34 cellular contexts compared by ENCODE assay signal in genomic region chr5:130331332-130331731, GRCh38.
"Had no signal": no experiment of that assay in that cellular context is flagged by ENCODE, and none has a peak within 500 bp of the region (broad histone marks: within the 10 kb centered on the region; RNA-seq: fewer than 3 reads in every experiment).

No MANE protein-coding gene starts in this region.

- H3K9me3 ChIP-seq: adrenal gland, gastroesophageal sphincter had no signal

- DNase-seq: activated CD4-positive, alpha-beta memory T cell treated with anti-CD3 and anti-CD28 coated beads for 36 hours; activated CD4-positive, alpha-beta T cell treated with anti-CD3 and anti-CD28 coated beads for 36 hours; activated CD4-positive, alpha-beta T cell treated with anti-CD3 and anti-CD28 coated beads, Interleukin-2, amount 10 ng/mL, durations not matched to agents 24 days and 14 days; activated CD4-positive, CD25-positive, alpha-beta regulatory T cell; activated CD4-positive, CD25-positive, alpha-beta regulatory T cell treated with anti-CD3 and anti-CD28 coated beads, Interleukin-2, amount 50 U/mL, for 72 hours; activated CD8-positive, alpha-beta memory T cell treated with anti-CD3 and anti-CD28 coated beads, Interleukin-2, amount 10 ng/mL, durations not matched to agents 7 days and 5 days; activated CD8-positive, alpha-beta memory T cell treated with anti-CD3 and anti-CD28 coated beads, Interleukin-2, amount 50 U/mL, for 4 hours; activated CD8-positive, alpha-beta T cell treated with anti-CD3 and anti-CD28 coated beads, Interleukin-2, amount 10 ng/mL, durations not matched to agents 7 days and 5 days; activated effector memory CD4-positive, alpha-beta T cell treated with anti-CD3 and anti-CD28 coated beads, Interleukin-2, amount 50 U/mL, for 16 hours; activated naive CD4-positive, alpha-beta T cell treated with anti-CD3 and anti-CD28 coated beads for 36 hours; activated naive CD8-positive, alpha-beta T cell treated with anti-CD3 and anti-CD28 coated beads for 36 hours; activated naive CD8-positive, alpha-beta T cell treated with anti-CD3 and anti-CD28 coated beads, Interleukin-2, amount 50 U/mL, for 24 hours; activated T-cell treated with anti-CD3 and anti-CD28 coated beads, Interleukin-2, amount 50 U/mL, for 1 hour; activated T-cell treated with anti-CD3 and anti-CD28 coated beads, Interleukin-2, amount 50 U/mL, for 48 hours; adrenal gland; amygdala; aorta; body of pancreas; caudate nucleus; cortex of kidney; dermis blood vessel endothelial cell; effector CD4-positive, alpha-beta T cell; effector memory CD8-positive, alpha-beta T cell; erythroblast; esophagus squamous epithelium; foreskin melanocyte; heart right ventricle; T1000 had no signal

- H3K36me3 Mint-ChIP-seq: activated CD4-positive, alpha-beta memory T cell treated with anti-CD3 and anti-CD28 coated beads for 36 hours; activated CD8-positive, alpha-beta memory T cell treated with anti-CD3 and anti-CD28 coated beads, Interleukin-2, amount 10 ng/mL, durations not matched to agents 7 days and 5 days; activated naive CD4-positive, alpha-beta T cell treated with anti-CD3 and anti-CD28 coated beads, Interleukin-2, amount 50 U/mL, for 24 hours; activated naive CD8-positive, alpha-beta T cell treated with anti-CD3 and anti-CD28 coated beads for 36 hours had no signal

- H3K9me3 Mint-ChIP-seq: activated CD4-positive, alpha-beta memory T cell treated with anti-CD3 and anti-CD28 coated beads for 36 hours; activated CD4-positive, alpha-beta T cell treated with anti-CD3 and anti-CD28 coated beads, Interleukin-2, amount 10 ng/mL, durations not matched to agents 24 days and 14 days; activated naive CD4-positive, alpha-beta T cell treated with anti-CD3 and anti-CD28 coated beads for 36 hours; activated naive CD8-positive, alpha-beta T cell treated with anti-CD3 and anti-CD28 coated beads for 36 hours; activated T-helper 1 cell treated with anti-CD3 and anti-CD28 coated beads, Interleukin-12 subunit alpha, Interleukin-12 subunit beta, Interleukin-2, Interleukin-4 antibody, amounts not matched to agents 30 ng/mL and 10 ng/mL and 1 ng/mL, durations not matched to agents 14 hours and 24 hours and 36 hours; activated T-helper 2 cell treated with anti-CD3 and anti-CD28 coated beads, Interferon-gamma antibody, Interleukin-2, Interleukin-4, amounts not matched to agents 10 μg/mL and 5 μg/mL and 100 μg/mL, durations not matched to agents 14 hours and 24 hours and 36 hours; T-helper 2 cell treated with Interferon-gamma antibody and Interleukin-4, amounts not matched to agents 5 μg/mL and 100 μg/mL, for 36 hours had no signal

- H3K27me3 ChIP-seq: adrenal gland, body of pancreas, esophagus squamous epithelium, gastroesophageal sphincter, heart right ventricle, hepatocyte had no signal

- H3K79me2 ChIP-seq: hepatocyte had no signal

- H3K4me3 ChIP-seq: adrenal gland, body of pancreas, esophagus squamous epithelium, gastroesophageal sphincter, heart right ventricle, hepatocyte had no signal

- H3K4me2 ChIP-seq: hepatocyte had no signal

- H3K27ac Mint-ChIP-seq: activated CD4-positive, alpha-beta memory T cell treated with anti-CD3 and anti-CD28 coated beads for 36 hours; activated CD4-positive, alpha-beta T cell treated with anti-CD3 and anti-CD28 coated beads for 36 hours; activated CD4-positive, alpha-beta T cell treated with anti-CD3 and anti-CD28 coated beads, Interleukin-2, amount 10 ng/mL, durations not matched to agents 24 days and 14 days; activated CD8-positive, alpha-beta memory T cell treated with anti-CD3 and anti-CD28 coated beads, Interleukin-2, amount 10 ng/mL, durations not matched to agents 7 days and 5 days; activated CD8-positive, alpha-beta T cell treated with anti-CD3 and anti-CD28 coated beads, Interleukin-2, amount 10 ng/mL, durations not matched to agents 7 days and 5 days; activated naive CD4-positive, alpha-beta T cell treated with anti-CD3 and anti-CD28 coated beads for 36 hours; activated naive CD4-positive, alpha-beta T cell treated with anti-CD3 and anti-CD28 coated beads, Interleukin-2, amount 50 U/mL, for 24 hours; activated naive CD8-positive, alpha-beta T cell treated with anti-CD3 and anti-CD28 coated beads for 36 hours; activated naive CD8-positive, alpha-beta T cell treated with anti-CD3 and anti-CD28 coated beads, Interleukin-2, amount 50 U/mL, for 24 hours; activated T-helper 1 cell treated with anti-CD3 and anti-CD28 coated beads, Interleukin-12 subunit alpha, Interleukin-12 subunit beta, Interleukin-2, Interleukin-4 antibody, amounts not matched to agents 30 ng/mL and 10 ng/mL and 1 ng/mL, durations not matched to agents 14 hours and 24 hours and 36 hours; activated T-helper 2 cell treated with anti-CD3 and anti-CD28 coated beads, Interferon-gamma antibody, Interleukin-2, Interleukin-4, amounts not matched to agents 10 μg/mL and 5 μg/mL and 100 μg/mL, durations not matched to agents 14 hours and 24 hours and 36 hours; effector memory CD8-positive, alpha-beta T cell; T-helper 2 cell treated with Interferon-gamma antibody and Interleukin-4, amounts not matched to agents 5 μg/mL and 100 μg/mL, for 36 hours had no signal

- H3K4me1 ChIP-seq: adrenal gland, body of pancreas, esophagus squamous epithelium, gastroesophageal sphincter had no signal

- H3K4me1 Mint-ChIP-seq: activated CD4-positive, alpha-beta T cell treated with anti-CD3 and anti-CD28 coated beads for 36 hours; activated CD4-positive, alpha-beta T cell treated with anti-CD3 and anti-CD28 coated beads, Interleukin-2, amount 10 ng/mL, durations not matched to agents 24 days and 14 days; activated CD8-positive, alpha-beta memory T cell treated with anti-CD3 and anti-CD28 coated beads, Interleukin-2, amount 10 ng/mL, durations not matched to agents 7 days and 5 days; activated naive CD4-positive, alpha-beta T cell treated with anti-CD3 and anti-CD28 coated beads, Interleukin-2, amount 50 U/mL, for 24 hours; activated naive CD8-positive, alpha-beta T cell treated with anti-CD3 and anti-CD28 coated beads for 36 hours; activated naive CD8-positive, alpha-beta T cell treated with anti-CD3 and anti-CD28 coated beads, Interleukin-2, amount 50 U/mL, for 24 hours had no signal

- H3K36me3 ChIP-seq: adrenal gland, esophagus squamous epithelium, gastroesophageal sphincter had no signal

- H3K27me3 Mint-ChIP-seq: activated CD4-positive, alpha-beta T cell treated with anti-CD3 and anti-CD28 coated beads, Interleukin-2, amount 10 ng/mL, durations not matched to agents 24 days and 14 days; activated CD8-positive, alpha-beta memory T cell treated with anti-CD3 and anti-CD28 coated beads, Interleukin-2, amount 10 ng/mL, durations not matched to agents 7 days and 5 days; activated naive CD8-positive, alpha-beta T cell treated with anti-CD3 and anti-CD28 coated beads for 36 hours; activated naive CD8-positive, alpha-beta T cell treated with anti-CD3 and anti-CD28 coated beads, Interleukin-2, amount 50 U/mL, for 24 hours; effector memory CD8-positive, alpha-beta T cell had no signal

- H3K4me3 Mint-ChIP-seq: activated CD4-positive, alpha-beta memory T cell treated with anti-CD3 and anti-CD28 coated beads for 36 hours; activated CD4-positive, alpha-beta T cell treated with anti-CD3 and anti-CD28 coated beads for 36 hours; activated CD4-positive, alpha-beta T cell treated with anti-CD3 and anti-CD28 coated beads, Interleukin-2, amount 10 ng/mL, durations not matched to agents 24 days and 14 days; activated CD8-positive, alpha-beta memory T cell treated with anti-CD3 and anti-CD28 coated beads, Interleukin-2, amount 10 ng/mL, durations not matched to agents 7 days and 5 days; activated CD8-positive, alpha-beta T cell treated with anti-CD3 and anti-CD28 coated beads, Interleukin-2, amount 10 ng/mL, durations not matched to agents 7 days and 5 days; activated naive CD4-positive, alpha-beta T cell treated with anti-CD3 and anti-CD28 coated beads for 36 hours; activated naive CD4-positive, alpha-beta T cell treated with anti-CD3 and anti-CD28 coated beads, Interleukin-2, amount 50 U/mL, for 24 hours; activated naive CD8-positive, alpha-beta T cell treated with anti-CD3 and anti-CD28 coated beads for 36 hours; activated naive CD8-positive, alpha-beta T cell treated with anti-CD3 and anti-CD28 coated beads, Interleukin-2, amount 50 U/mL, for 24 hours; activated T-helper 1 cell treated with anti-CD3 and anti-CD28 coated beads, Interleukin-12 subunit alpha, Interleukin-12 subunit beta, Interleukin-2, Interleukin-4 antibody, amounts not matched to agents 30 ng/mL and 10 ng/mL and 1 ng/mL, durations not matched to agents 14 hours and 24 hours and 36 hours; effector memory CD8-positive, alpha-beta T cell; T-helper 2 cell treated with Interferon-gamma antibody and Interleukin-4, amounts not matched to agents 5 μg/mL and 100 μg/mL, for 36 hours had no signal

- H2AFZ ChIP-seq: hepatocyte had no signal

- H3K27ac ChIP-seq: adrenal gland, body of pancreas, esophagus squamous epithelium, gastroesophageal sphincter, heart right ventricle, hepatocyte had no signal

- ATAC-seq: activated CD4-positive, alpha-beta T cell treated with anti-CD3 and anti-CD28 coated beads for 36 hours; activated CD8-positive, alpha-beta memory T cell treated with anti-CD3 and anti-CD28 coated beads, Interleukin-2, amount 10 ng/mL, durations not matched to agents 7 days and 5 days; activated CD8-positive, alpha-beta T cell treated with anti-CD3 and anti-CD28 coated beads, Interleukin-2, amount 10 ng/mL, durations not matched to agents 7 days and 5 days; activated naive CD8-positive, alpha-beta T cell treated with anti-CD3 and anti-CD28 coated beads, Interleukin-2, amount 50 U/mL, for 24 hours; body of pancreas; effector memory CD8-positive, alpha-beta T cell; gastroesophageal sphincter; heart right ventricle had no signal
